23 cellular contexts compared by ENCODE assay signal in the genomic region with DNA sequence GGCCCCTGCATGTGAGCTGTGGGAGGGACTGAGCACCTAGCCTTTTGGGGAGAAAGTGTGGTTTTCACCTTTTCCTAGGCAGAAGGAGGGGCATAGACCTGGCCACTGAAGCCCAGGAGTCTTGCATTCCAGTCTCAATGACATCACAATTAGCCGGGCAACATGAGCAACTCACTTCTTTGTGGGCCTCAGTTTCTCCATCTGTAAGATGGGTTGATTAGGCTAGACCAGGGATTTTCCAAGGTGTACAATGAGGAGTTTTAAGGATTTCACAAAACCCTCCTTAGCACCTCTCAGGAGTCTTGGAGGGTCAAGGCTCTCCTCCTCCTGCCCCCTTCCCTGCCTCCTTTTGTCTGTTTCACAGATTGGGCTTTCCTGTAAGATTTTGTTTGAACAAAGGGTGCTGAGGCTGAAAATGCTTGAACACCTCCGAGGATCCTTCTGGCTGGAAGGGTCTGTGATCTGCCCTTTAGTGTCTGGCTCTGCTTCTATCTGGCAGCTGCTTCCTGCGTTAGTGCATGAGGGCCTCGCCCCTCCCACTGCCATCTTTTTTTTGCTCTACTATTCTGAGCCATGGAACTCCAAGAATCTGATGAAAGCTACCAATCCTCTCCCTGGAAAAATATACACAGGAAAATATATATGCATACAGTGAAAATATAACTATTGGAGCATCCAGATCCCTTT. TPM values are rescaled to one million over a fixed set of nuclear protein-coding genes. Genes with fewer than 3 reads are reported as not detected.
"Had no signal": no experiment of that assay in that cellular context is flagged by ENCODE, and none has a peak within 500 bp of the region (broad histone marks: within the 10 kb centered on the region; RNA-seq: fewer than 3 reads in every experiment).

No MANE protein-coding gene starts in this region.

- H3K27ac ChIP-seq: body of pancreas, esophagus muscularis mucosa, neutrophil, ovary, prostate gland, upper lobe of left lung had no signal

- ATAC-seq: body of pancreas; left ventricle myocardium superior; naive thymus-derived CD8-positive, alpha-beta T cell; stimulated activated memory B cell treated with anti-CD40 and anti-IgM and Interleukin-4, amounts not matched to agents 10 μg/mL and 1 μg/mL and 100 μg/mL, for 72 hours had no signal

- DNase-seq: activated CD4-positive, alpha-beta memory T cell treated with anti-CD3 and anti-CD28 coated beads for 36 hours; activated CD4-positive, alpha-beta T cell treated with anti-CD3 and anti-CD28 coated beads for 48 hours; activated gamma-delta T cell; anterior cingulate cortex; body of pancreas; effector memory CD4-positive, alpha-beta T cell; glutamatergic neuron; hippocampal formation; left ventricle myocardium superior; naive thymus-derived CD8-positive, alpha-beta T cell; ovary; stimulated activated CD4-positive, alpha-beta T cell treated with anti-CD3 and anti-CD28 coated beads, Interleukin-2, amount 100 ng/mL, for 24 hours; T1000; upper lobe of left lung had no signal

- H3K27me3 Mint-ChIP-seq: activated naive CD4-positive, alpha-beta T cell treated with anti-CD3 and anti-CD28 coated beads, Interleukin-2, amount 50 U/mL, for 24 hours had no signal

- H3K4me3 Mint-ChIP-seq: activated CD4-positive, alpha-beta memory T cell treated with anti-CD3 and anti-CD28 coated beads for 36 hours; activated naive CD4-positive, alpha-beta T cell treated with anti-CD3 and anti-CD28 coated beads, Interleukin-2, amount 50 U/mL, for 24 hours; activated T-helper 1 cell treated with anti-CD3 and anti-CD28 coated beads, Interleukin-12 subunit alpha, Interleukin-12 subunit beta, Interleukin-2, Interleukin-4 antibody, amounts not matched to agents 30 ng/mL and 10 ng/mL and 1 ng/mL, durations not matched to agents 14 hours and 24 hours and 36 hours; dendritic cell treated with granulocyte-macrophage colony-stimulating factor and Interleukin-4, amounts not matched to agents 40 ng/mL and 50 ng/mL, for 4 days; naive thymus-derived CD8-positive, alpha-beta T cell; stimulated activated memory B cell treated with anti-CD40 and anti-IgM and Interleukin-4, amounts not matched to agents 10 μg/mL and 1 μg/mL and 100 μg/mL, for 72 hours; T-helper 1 cell treated with Interleukin-12 subunit alpha and Interleukin-12 subunit beta and Interleukin-4 antibody, amounts not matched to agents 30 μg/mL and 1 μg/mL, for 36 hours had no signal

- H3K36me3 Mint-ChIP-seq: activated CD4-positive, alpha-beta memory T cell treated with anti-CD3 and anti-CD28 coated beads for 36 hours; activated naive CD4-positive, alpha-beta T cell treated with anti-CD3 and anti-CD28 coated beads, Interleukin-2, amount 50 U/mL, for 24 hours; naive thymus-derived CD8-positive, alpha-beta T cell; stimulated activated memory B cell treated with anti-CD40 and anti-IgM and Interleukin-4, amounts not matched to agents 10 μg/mL and 1 μg/mL and 100 μg/mL, for 72 hours had no signal

- H3K4me1 Mint-ChIP-seq: activated naive CD4-positive, alpha-beta T cell treated with anti-CD3 and anti-CD28 coated beads, Interleukin-2, amount 50 U/mL, for 24 hours had no signal

- H3K36me3 ChIP-seq: esophagus muscularis mucosa, neutrophil, ovary, prostate gland, upper lobe of left lung had no signal

- H3K9me3 ChIP-seq: body of pancreas, esophagus muscularis mucosa, neutrophil, ovary, prostate gland, upper lobe of left lung had no signal

- H3K27ac Mint-ChIP-seq: activated CD4-positive, alpha-beta memory T cell treated with anti-CD3 and anti-CD28 coated beads for 36 hours; activated naive CD4-positive, alpha-beta T cell treated with anti-CD3 and anti-CD28 coated beads, Interleukin-2, amount 50 U/mL, for 24 hours; activated T-helper 1 cell treated with anti-CD3 and anti-CD28 coated beads, Interleukin-12 subunit alpha, Interleukin-12 subunit beta, Interleukin-2, Interleukin-4 antibody, amounts not matched to agents 30 ng/mL and 10 ng/mL and 1 ng/mL, durations not matched to agents 14 hours and 24 hours and 36 hours; dendritic cell treated with granulocyte-macrophage colony-stimulating factor and Interleukin-4, amounts not matched to agents 40 ng/mL and 50 ng/mL, for 4 days; naive thymus-derived CD8-positive, alpha-beta T cell; stimulated activated memory B cell treated with anti-CD40 and anti-IgM and Interleukin-4, amounts not matched to agents 10 μg/mL and 1 μg/mL and 100 μg/mL, for 72 hours; T-helper 1 cell treated with Interleukin-12 subunit alpha and Interleukin-12 subunit beta and Interleukin-4 antibody, amounts not matched to agents 30 μg/mL and 1 μg/mL, for 36 hours had no signal

- H3K27me3 ChIP-seq: body of pancreas, esophagus muscularis mucosa, ovary, upper lobe of left lung had no signal

- H3K4me3 ChIP-seq: body of pancreas, esophagus muscularis mucosa, ovary, prostate gland, skin epidermis, upper lobe of left lung had no signal

- H3K9me3 Mint-ChIP-seq: activated CD4-positive, alpha-beta memory T cell treated with anti-CD3 and anti-CD28 coated beads for 36 hours; activated naive CD4-positive, alpha-beta T cell treated with anti-CD3 and anti-CD28 coated beads, Interleukin-2, amount 50 U/mL, for 24 hours; activated T-helper 1 cell treated with anti-CD3 and anti-CD28 coated beads, Interleukin-12 subunit alpha, Interleukin-12 subunit beta, Interleukin-2, Interleukin-4 antibody, amounts not matched to agents 30 ng/mL and 10 ng/mL and 1 ng/mL, durations not matched to agents 14 hours and 24 hours and 36 hours; dendritic cell treated with granulocyte-macrophage colony-stimulating factor and Interleukin-4, amounts not matched to agents 40 ng/mL and 50 ng/mL, for 4 days; naive thymus-derived CD8-positive, alpha-beta T cell; stimulated activated memory B cell treated with anti-CD40 and anti-IgM and Interleukin-4, amounts not matched to agents 10 μg/mL and 1 μg/mL and 100 μg/mL, for 72 hours; T-helper 1 cell treated with Interleukin-12 subunit alpha and Interleukin-12 subunit beta and Interleukin-4 antibody, amounts not matched to agents 30 μg/mL and 1 μg/mL, for 36 hours had no signal

- H3K4me1 ChIP-seq: body of pancreas, prostate gland, upper lobe of left lung had no signal

RNA-seq across cellular contexts. Expression of gene ETV4, which starts 52.4 kb away (rescaled TPM):
- total RNA-seq: naive thymus-derived CD8-positive, alpha-beta T cell had no signal
